In the genomic region with DNA sequence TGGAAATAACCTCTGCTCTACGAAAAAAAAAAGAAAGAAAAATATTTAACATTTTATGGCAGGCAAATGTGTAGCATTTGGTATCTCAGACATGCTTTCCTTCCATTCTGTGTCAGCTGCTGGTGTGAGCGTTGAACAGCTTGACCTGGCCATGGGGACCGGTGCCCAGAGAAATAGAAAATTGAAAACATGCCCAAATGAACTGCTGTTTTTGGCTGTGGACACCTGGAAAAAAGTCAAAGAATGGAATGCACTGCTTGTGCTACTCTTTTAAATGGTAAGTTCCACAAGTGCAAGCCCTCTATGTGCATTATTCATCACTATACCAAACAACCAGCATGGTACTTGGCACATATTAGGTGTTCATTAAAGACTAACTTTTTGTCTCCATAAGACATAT, we compare ENCODE assay signal across 15 cellular contexts.
DNase-seq lines count a peak whose midpoint lies in the region; ATAC-seq, FAIRE-seq and TF ChIP-seq lines count a peak whose summit lies in the region.
"Had no signal": no experiment of that assay in that cellular context is flagged by ENCODE, and none has a peak within 500 bp of the region (broad histone marks: within the 10 kb centered on the region; RNA-seq: fewer than 3 reads in every experiment).

No MANE protein-coding gene starts in this region.

- no peaks in the 10 kb centered on the region for H3K36me3 ChIP-seq in thoracic aorta
- H3K36me3 ChIP-seq: BLaER1 treated with 17β-estradiol and CSF1 and Interleukin-3, amounts not matched to agents 10 nM and 100 nM had no signal

- in situ Hi-C loops in astrocyte of the cerebellum (cut with HindIII; ENCODE audit: low sequenced_read_pairs), result no loop called here

- no peaks in the 10 kb centered on the region for H3K27me3 ChIP-seq in thoracic aorta (replicated peaks; ENCODE audit: insufficient read depth)
- H3K27me3 ChIP-seq: BLaER1 treated with 17β-estradiol and CSF1 and Interleukin-3, amounts not matched to agents 10 nM and 100 nM had no signal

- no peak for FAIRE-seq in RCC 7860 (lab: Jason Lieb, UNC)
- FAIRE-seq: A204.1, GM12891, H54 had no signal

- H3K4me1 ChIP-seq in thoracic aorta (ENCODE audit: control insufficient read depth in 1 of 2, low read depth in 2 of 2), result peaks cover 8 to 17% of the 10 kb centered on the region in 2 donors
- H3K4me1 ChIP-seq: BLaER1 treated with 17β-estradiol and CSF1 and Interleukin-3, amounts not matched to agents 10 nM and 100 nM had no signal

- TF ChIP-seq CTCF in astrocyte of the cerebellum (IDR thresholded peaks at IDR 0.05; ENCODE audit: low read depth, low read length, missing control alignments) (no peak), thoracic aorta (IDR thresholded peaks at IDR 0.05) (no peak)

- no peaks in the 10 kb centered on the region for H3K9me3 ChIP-seq in thoracic aorta
- H3K9me3 ChIP-seq: BLaER1 treated with 17β-estradiol and CSF1 and Interleukin-3, amounts not matched to agents 10 nM and 100 nM had no signal

- DNase-seq in Ammon's horn (ENCODE audit: low spot score) (peak; percentile 7), astrocyte of the cerebellum (ENCODE audit: low read depth) (peak; percentile 80), globus pallidus (ENCODE audit: low spot score) (peak; percentile 8), thoracic aorta (ENCODE audit: low spot score) (no peak), NCI-H1436 treated with DMSO at 0.1 percent for 48 hours (lab: John Stamatoyannopoulos, UW) (no peak), AML-193 (lab: John Stamatoyannopoulos, UW) (no peak), RCC 7860 (ENCODE audit: low spot score) (no peak)
- DNase-seq: CD4-positive, CD25-positive, alpha-beta regulatory T cell; GM23248 had no signal

- no peak overlapping the region for H3K27ac ChIP-seq in thoracic aorta
- H3K27ac ChIP-seq: BLaER1 treated with 17β-estradiol and CSF1 and Interleukin-3, amounts not matched to agents 10 nM and 100 nM; GM23248; HL-60 had no signal

- ATAC-seq in thoracic aorta (ENCODE audit: insufficient number of reproducible peaks, low FRiP score, low read depth), result peak; percentile 67
- ATAC-seq: HCT116 had no signal

- H3K4me3 ChIP-seq in astrocyte of the cerebellum (ENCODE audit: low read depth, low read length) (no peak overlapping the region), thoracic aorta (no peak overlapping the region)
- H3K4me3 ChIP-seq: BLaER1 treated with 17β-estradiol and CSF1 and Interleukin-3, amounts not matched to agents 10 nM and 100 nM; GM23248 had no signal

Comparison
In these comparisons a context has a peak if more than half of its experiments do, and no peak if none do; other contexts are left out.
1. DNase-seq: peak in Ammon's horn (single experiment), astrocyte of the cerebellum (single experiment) and globus pallidus (single experiment); none in thoracic aorta (single experiment), NCI-H1436 treated with DMSO at 0.1 percent for 48 hours (single experiment), AML-193 (0 of 2) and RCC 7860 (single experiment).